In genomic region chr5:14270212-14270702, GRCh38 we compare ENCODE assay signal across 8 cellular contexts.
DNase-seq lines count a peak whose midpoint lies in the region; ATAC-seq and TF ChIP-seq lines count a peak whose summit lies in the region.

No MANE protein-coding gene starts in this region.

- no peaks in the 10 kb centered on the region for H3K36me3 Mint-ChIP-seq in endodermal cell (ENCODE audit: low read depth)
- no peaks in the 10 kb centered on the region for H3K36me3 Mint-ChIP-seq in stimulated activated effector memory CD8-positive, alpha-beta T cell treated with anti-CD3 and anti-CD28 coated beads, Interleukin-12 subunit alpha, Interleukin-12 subunit beta, amount 100 ng/mL, for 72 hours

- DNase-seq in DMS114 treated with DMSO at 0.1 percent for 48 hours (lab: John Stamatoyannopoulos, UW; ENCODE audit: unreplicated experiment) = peak; percentile 52
- peak; percentile 87 for DNase-seq in M059J (ENCODE audit: low read depth)
- no peak for DNase-seq in Peyer's patch
- peak; percentile 76 for DNase-seq in endodermal cell
- DNase-seq in mesenteric fat pad (ENCODE audit: low spot score) = no peak
- DNase-seq in stimulated activated effector memory CD8-positive, alpha-beta T cell treated with anti-CD3 and anti-CD28 coated beads, Interleukin-12 subunit alpha, Interleukin-12 subunit beta, amount 100 ng/mL, for 72 hours (ENCODE audit: low spot score in 2 of 2) = no peak

- H3K27ac ChIP-seq in Peyer's patch (peak overlapping the region in 2 of 4 donors; percentile 43 to 60), endodermal cell (ENCODE audit: low read depth, low read length) (no peak overlapping the region), mesodermal cell (ENCODE audit: low read depth, low read length, severe bottlenecking) (peak overlapping the region; percentile 99)

- no peak overlapping the region for H3K9ac ChIP-seq in endodermal cell (ENCODE audit: extremely low read depth, low read length, poor library complexity, severe bottlenecking)

- H3K27me3 ChIP-seq in Peyer's patch (no peaks in the 10 kb centered on the region), endodermal cell (ENCODE audit: control insufficient read depth, insufficient read depth, low read length, poor library complexity, severe bottlenecking) (no peaks in the 10 kb centered on the region)

- H3K4me3 Mint-ChIP-seq in endodermal cell = no peak overlapping the region
- no peak overlapping the region for H3K4me3 Mint-ChIP-seq in stimulated activated effector memory CD8-positive, alpha-beta T cell treated with anti-CD3 and anti-CD28 coated beads, Interleukin-12 subunit alpha, Interleukin-12 subunit beta, amount 100 ng/mL, for 72 hours

- WGBS in endodermal cell (ENCODE audit: insufficient coverage in 1 of 2, insufficient read length in 1 of 2), 2 experiments = 39 to 88% methylated on average over 1 to 3 of the region's 3 CpGs
- 0% methylated on average over 1 of the region's 3 CpGs; no CpG with 5 or more reads in 1 of the 2 experiments for WGBS in mesodermal cell (ENCODE audit: insufficient coverage in 2 of 2), 2 experiments

- no peaks in the 10 kb centered on the region for H3K9me3 Mint-ChIP-seq in endodermal cell
- H3K9me3 Mint-ChIP-seq in stimulated activated effector memory CD8-positive, alpha-beta T cell treated with anti-CD3 and anti-CD28 coated beads, Interleukin-12 subunit alpha, Interleukin-12 subunit beta, amount 100 ng/mL, for 72 hours = no peaks in the 10 kb centered on the region

- H3K4me1 Mint-ChIP-seq in endodermal cell = peaks cover 61% of the 10 kb centered on the region
- peaks cover 6% of the 10 kb centered on the region for H3K4me1 Mint-ChIP-seq in stimulated activated effector memory CD8-positive, alpha-beta T cell treated with anti-CD3 and anti-CD28 coated beads, Interleukin-12 subunit alpha, Interleukin-12 subunit beta, amount 100 ng/mL, for 72 hours

- peak overlapping the region; percentile 80 for H3K27ac Mint-ChIP-seq in endodermal cell
- no peak overlapping the region for H3K27ac Mint-ChIP-seq in stimulated activated effector memory CD8-positive, alpha-beta T cell treated with anti-CD3 and anti-CD28 coated beads, Interleukin-12 subunit alpha, Interleukin-12 subunit beta, amount 100 ng/mL, for 72 hours

- ATAC-seq in GM21723 (IDR thresholded peaks at IDR 0.05; ENCODE audit: unreplicated experiment) = peak; percentile 65
- no peak for ATAC-seq in stimulated activated effector memory CD8-positive, alpha-beta T cell treated with anti-CD3 and anti-CD28 coated beads, Interleukin-12 subunit alpha, Interleukin-12 subunit beta, amount 100 ng/mL, for 72 hours

- H3K36me3 ChIP-seq in Peyer's patch (peaks cover 0 to 7% (median 0%) of the 10 kb centered on the region in 3 donors), endodermal cell (ENCODE audit: control insufficient read depth, insufficient read depth, low read length) (peaks cover 5% of the 10 kb centered on the region), mesodermal cell (ENCODE audit: control insufficient read depth, insufficient read depth, low read length) (peaks cover 18% of the 10 kb centered on the region)

- no peaks in the 10 kb centered on the region for H3K9me3 ChIP-seq in Peyer's patch
- no peaks in the 10 kb centered on the region for H3K9me3 ChIP-seq in endodermal cell (ENCODE audit: control insufficient read depth, low read length)
- H3K9me3 ChIP-seq in mesodermal cell (ENCODE audit: control insufficient read depth, low read length) = no peaks in the 10 kb centered on the region

- no peaks in the 10 kb centered on the region for H3K27me3 Mint-ChIP-seq in endodermal cell (ENCODE audit: insufficient read depth)

- TF ChIP-seq CTCF in Peyer's patch (IDR thresholded peaks at IDR 0.05) (peak; percentile 37 to 81 (median 77)), endodermal cell (conservative IDR thresholded peaks at IDR 0.05) (peak; percentile 88)

- no peak for TF ChIP-seq POLR2A in Peyer's patch (IDR thresholded peaks at IDR 0.05)

- H3K4me3 ChIP-seq in Peyer's patch (no peak overlapping the region), endodermal cell (ENCODE audit: low read length) (no peak overlapping the region), mesodermal cell (ENCODE audit: extremely low read depth, insufficient read depth, low read length, poor library complexity, severe bottlenecking) (no peak overlapping the region)

- H3K4me1 ChIP-seq in Peyer's patch = peaks cover 0 to 29% (median under 1%) of the 10 kb centered on the region in 4 donors
- H3K4me1 ChIP-seq in endodermal cell (ENCODE audit: control insufficient read depth, insufficient read depth, low read length) = peaks cover 22% of the 10 kb centered on the region
- peaks cover 51% of the 10 kb centered on the region for H3K4me1 ChIP-seq in mesodermal cell (ENCODE audit: control insufficient read depth, insufficient read depth, low read length, poor library complexity, severe bottlenecking)

Comparison
In these comparisons a context has a peak if more than half of its experiments do, and no peak if none do; other contexts are left out.
1. DNase-seq: peak in DMS114 treated with DMSO at 0.1 percent for 48 hours (single experiment), M059J (single experiment) and endodermal cell (single experiment); none in Peyer's patch (0 of 3), mesenteric fat pad (single experiment) and stimulated activated effector memory CD8-positive, alpha-beta T cell treated with anti-CD3 and anti-CD28 coated beads, Interleukin-12 subunit alpha, Interleukin-12 subunit beta, amount 100 ng/mL, for 72 hours (0 of 2).